Comparison of ENCODE assay signal across 1 cellular context in the genomic region with DNA sequence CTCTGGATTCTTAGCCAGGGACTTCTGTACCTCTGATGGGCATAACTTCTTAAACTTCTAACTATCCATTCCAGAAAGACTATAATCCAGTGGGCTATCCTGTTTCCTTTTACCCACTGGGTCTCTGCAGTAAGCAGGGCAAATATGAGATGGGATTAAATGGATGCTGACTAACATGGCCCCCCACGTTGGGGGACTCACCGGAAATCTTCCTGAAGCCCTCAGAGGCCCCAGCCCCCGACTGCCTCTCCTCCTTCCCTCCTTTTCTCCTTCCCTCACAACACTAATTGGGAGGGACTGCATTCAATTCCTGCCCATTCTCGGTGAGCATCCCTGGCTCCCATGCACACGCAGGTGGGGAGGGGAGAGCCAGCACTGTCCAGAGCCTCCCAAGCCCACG.
TF ChIP-seq lines count a peak whose summit lies in the region.

No MANE protein-coding gene starts in this region.

TF ChIP-seq in HepG2, 621 proteins besides CTCF, POLR2A, EP300 and RAD21 (continued from another document):
- TF ChIP-seq ARID2 (CRISPR knock-in tag; IDR thresholded peaks at IDR 0.05; ENCODE audit: borderline replicate concordance) (no peak), ZSCAN30 (CRISPR knock-in tag; IDR thresholded peaks at IDR 0.05) (no peak), KAT2B (IDR thresholded peaks at IDR 0.05; ENCODE audit: borderline replicate concordance, low read depth, low read length) (no peak), GATAD1 (CRISPR knock-in tag; IDR thresholded peaks at IDR 0.05) (no peak), CENPX (CRISPR knock-in tag; IDR thresholded peaks at IDR 0.05) (no peak), SMARCC2 (IDR thresholded peaks at IDR 0.05) (no peak)
- TF ChIP-seq, protein P1, sequence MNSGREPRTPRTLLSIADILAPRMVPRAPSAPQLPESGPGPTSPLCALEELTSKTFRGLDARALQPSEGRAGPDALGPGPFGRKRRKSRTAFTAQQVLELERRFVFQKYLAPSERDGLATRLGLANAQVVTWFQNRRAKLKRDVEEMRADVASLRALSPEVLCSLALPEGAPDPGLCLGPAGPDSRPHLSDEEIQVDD (CRISPR knock-in tag; IDR thresholded peaks at IDR 0.05; ENCODE audit: borderline replicate concordance): no peak
